In genomic region chr2:116094196-116094595, GRCh38 we compare ENCODE assay signal across 23 cellular contexts.
A peak's percentile ranks its signal among the peaks of the same experiment; 100 is the strongest.
DNase-seq lines count a peak whose midpoint lies in the region; ATAC-seq, FAIRE-seq and TF ChIP-seq lines count a peak whose summit lies in the region.
"Had no signal": no experiment of that assay in that cellular context is flagged by ENCODE, and none has a peak within 500 bp of the region (broad histone marks: within the 10 kb centered on the region; RNA-seq: fewer than 3 reads in every experiment).

No MANE protein-coding gene starts in this region.

- H2BK12ac ChIP-seq in H1 (ENCODE audit: low read depth, low read length) = no peak overlapping the region
- no peak overlapping the region for H2BK12ac ChIP-seq in trophoblast cell (ENCODE audit: low read length)

- DNase-seq in Right ventricle myocardium superior (peak; percentile 28), left ventricle myocardium superior (no peak), NAMALWA (ENCODE audit: low spot score) (peak; percentile 9), H1 (ENCODE audit: low read depth in 1 of 2, low spot score in 2 of 2) (peak; percentile 7 to 68), upper lobe of right lung (no peak), trophoblast cell (no peak), NCI-H1048 (lab: John Stamatoyannopoulos, UW) (no peak)
- DNase-seq in activated CD8-positive, alpha-beta memory T cell treated with anti-CD3 and anti-CD28 coated beads, Interleukin-2, amount 50 U/mL, for 48 hours = no peak
- DNase-seq: activated CD8-positive, alpha-beta memory T cell treated with anti-CD3 and anti-CD28 coated beads for 24 hours; COR-L47; dorsolateral prefrontal cortex; GDM1; Karpas-422; left ventricle myocardium inferior; NCI-H146; PC-9; stimulated activated CD4-positive, alpha-beta T cell treated with anti-CD3 and anti-CD28 coated beads, Interleukin-4, amount 100 ng/mL, for 4 hours; stimulated activated CD8-positive, alpha-beta memory T cell treated with anti-CD3 and anti-CD28 coated beads, Interleukin-4, amount 100 ng/mL, for 48 hours had no signal

- H3K79me1 ChIP-seq in H1 (ENCODE audit: low read depth, low read length) (no peaks in the 10 kb centered on the region), trophoblast cell (ENCODE audit: low read length) (no peaks in the 10 kb centered on the region)

- H4K8ac ChIP-seq in H1 (ENCODE audit: extremely low read depth, insufficient read depth, low read length) (no peak overlapping the region), trophoblast cell (ENCODE audit: low read depth, low read length) (no peak overlapping the region)

- H3K14ac ChIP-seq in H1 (ENCODE audit: insufficient read length) (no peak overlapping the region), trophoblast cell (ENCODE audit: low read length) (no peak overlapping the region)

- H3K56ac ChIP-seq in H1 (replicated peaks; ENCODE audit: insufficient read length, low read depth, low read length) = no peak overlapping the region

- H3K9me3 ChIP-seq in H1 (ENCODE audit: insufficient read depth in 2 of 2, low read depth in 1 of 2, low read length in 1 of 2) = no peaks in the 10 kb centered on the region
- H3K9me3 ChIP-seq in upper lobe of right lung = peaks cover 6% of the 10 kb centered on the region
- H3K9me3 ChIP-seq in trophoblast cell (ENCODE audit: insufficient read depth, low read depth, low read length) = peaks cover 6% of the 10 kb centered on the region

- H3K18ac ChIP-seq in H1 (ENCODE audit: extremely low read depth, low read length) (no peak overlapping the region), trophoblast cell (ENCODE audit: low read length) (no peak overlapping the region)

- peak overlapping the region; percentile 32 for H3K4ac ChIP-seq in H1 (replicated peaks; ENCODE audit: insufficient read length, low read depth, low read length)
- H3K4ac ChIP-seq in trophoblast cell (ENCODE audit: low read depth, low read length) = no peak overlapping the region

- no peak overlapping the region for H4K5ac ChIP-seq in H1 (ENCODE audit: insufficient read length, low read depth, low read length)

- H2AFZ ChIP-seq in H1 (ENCODE audit: low read length) (no peak overlapping the region), trophoblast cell (ENCODE audit: insufficient read depth, low read length, poor library complexity) (no peak overlapping the region)
- H2AFZ ChIP-seq: parathyroid adenoma, PC-9 had no signal

- 10% methylated on average over 1 of the region's 1 CpG; no CpG with 5 or more reads in 1 of the 2 experiments for WGBS in H1 (ENCODE audit: extremely low coverage in 1 of 2, insufficient coverage in 1 of 2, insufficient read length in 1 of 2, insufficient replicate concordance in 2 of 2, low coverage in 1 of 2, low lambda C conversion rate in 2 of 2, missing lambda C conversion rate in 1 of 2), 2 experiments
- no CpG with 5 or more reads among the region's 1 CpG for WGBS in trophoblast cell (ENCODE audit: extremely low coverage, insufficient coverage, insufficient read length)

- H2BK5ac ChIP-seq in H1 (ENCODE audit: low read depth, low read length) (no peak overlapping the region), trophoblast cell (ENCODE audit: low read depth, low read length, poor library complexity) (no peak overlapping the region)

- no peak for TF ChIP-seq EP300 in H1 (IDR thresholded peaks at IDR 0.05; ENCODE audit: borderline replicate concordance in 1 of 2, low read depth in 2 of 2, low read length in 2 of 2)

- H4K91ac ChIP-seq in H1 (replicated peaks; ENCODE audit: insufficient read length, low read length) = peak overlapping the region; percentile 32
- no peak overlapping the region for H4K91ac ChIP-seq in trophoblast cell (ENCODE audit: low read depth, low read length)

- H3K4me2 ChIP-seq in H1 (ENCODE audit: insufficient read depth in 1 of 2, low read depth in 2 of 2, low read length in 2 of 2) (no peak overlapping the region), trophoblast cell (ENCODE audit: low read length) (no peak overlapping the region)
- H3K4me2 ChIP-seq: PC-9 had no signal

- H3K27me3 ChIP-seq in H1 (replicated peaks in 1 of 4; ENCODE audit: control insufficient read depth in 3 of 4, extremely low read depth in 1 of 4, insufficient read depth in 3 of 4, low read length in 3 of 4) = no peaks in the 10 kb centered on the region
- no peaks in the 10 kb centered on the region for H3K27me3 ChIP-seq in upper lobe of right lung
- no peaks in the 10 kb centered on the region for H3K27me3 ChIP-seq in trophoblast cell (ENCODE audit: insufficient read depth, low read length)
- H3K27me3 ChIP-seq: dorsolateral prefrontal cortex, gastroesophageal sphincter, suprapubic skin had no signal

- H3K27ac ChIP-seq in H1 (ENCODE audit: low read depth, low read length) (no peak overlapping the region), upper lobe of right lung (no peak overlapping the region), trophoblast cell (ENCODE audit: low read depth, low read length) (no peak overlapping the region)
- H3K27ac ChIP-seq: dorsolateral prefrontal cortex, gastroesophageal sphincter, left ventricle myocardium inferior, parathyroid adenoma, PC-9, suprapubic skin had no signal

- no peak for TF ChIP-seq POLR2A in H1 (IDR thresholded peaks at IDR 0.05; ENCODE audit: control extremely low read depth in 1 of 2, low read depth in 2 of 2, low read length in 2 of 2)

- H3K36me3 ChIP-seq in H1 (ENCODE audit: control insufficient read depth in 2 of 4, insufficient read depth in 4 of 4, low read length in 3 of 4) (no peaks in the 10 kb centered on the region), upper lobe of right lung (no peaks in the 10 kb centered on the region), trophoblast cell (ENCODE audit: control insufficient read depth in 1 of 2, insufficient read depth in 2 of 2, low read length in 2 of 2) (no peaks in the 10 kb centered on the region)
- H3K36me3 ChIP-seq: gastroesophageal sphincter, left ventricle myocardium inferior, suprapubic skin had no signal

- intact Hi-C loops in Right ventricle myocardium superior (cut with DNase I) = no loop called here
- intact Hi-C loops in left ventricle myocardium superior (cut with micrococcal nuclease) = no loop called here
- intact Hi-C loops in upper lobe of right lung (cut with DNase I) = no loop called here

- TF ChIP-seq CTCF in H1 (IDR thresholded peaks at IDR 0.05; ENCODE audit: control extremely low read depth in 1 of 3, insufficient read depth in 1 of 3, low read depth in 1 of 3, low read length in 3 of 3) (peak; percentile 77 to 96 (median 92)), upper lobe of right lung (IDR thresholded peaks at IDR 0.05) (no peak)

- H3K79me2 ChIP-seq in H1 (ENCODE audit: control insufficient read depth in 1 of 2, insufficient read depth in 2 of 2, low read length in 2 of 2) (no peaks in the 10 kb centered on the region), trophoblast cell (ENCODE audit: control insufficient read depth, insufficient read depth, low read length, poor library complexity) (no peaks in the 10 kb centered on the region)
- H3K79me2 ChIP-seq: parathyroid adenoma had no signal

- H2AK5ac ChIP-seq in H1 (ENCODE audit: low read depth, low read length) (no peak overlapping the region), trophoblast cell (ENCODE audit: low read length) (no peak overlapping the region)

- H3K23ac ChIP-seq in H1 (ENCODE audit: insufficient read length) (no peak overlapping the region), trophoblast cell (ENCODE audit: low read length) (no peak overlapping the region)

- no peak overlapping the region for H2BK120ac ChIP-seq in H1 (replicated peaks; ENCODE audit: low read depth, low read length)
- H2BK120ac ChIP-seq in trophoblast cell (ENCODE audit: insufficient read depth, low read length, poor library complexity) = no peak overlapping the region

- 0 out of 2 replicates have a peak overlapping the region, but pooled peaks have one; percentile 53 for H2BK15ac ChIP-seq in H1 (ENCODE audit: low read length)

- peak; percentile 72 to 80 for TF ChIP-seq RAD21 in H1 (IDR thresholded peaks at IDR 0.05 in 1 of 2, conservative IDR thresholded peaks at IDR 0.05 in 1 of 2; ENCODE audit: low read depth in 2 of 2, low read length in 2 of 2)

- POLR2A ChIA-PET in H1 (lab: Charles Lee; ENCODE audit: partially characterized antibody) = no interaction called here

- ATAC-seq in Right ventricle myocardium superior (ENCODE audit: poor library complexity) (no peak), left ventricle myocardium superior (no peak), upper lobe of right lung (peak; percentile 23)
- ATAC-seq: activated T-helper 17 cell treated with anti-CD3 and anti-CD28 coated beads, Interleukin-2, amount 50 U/mL, for 72 hours; gastroesophageal sphincter had no signal

- H4K20me1 ChIP-seq in H1 (replicated peaks in 1 of 2; ENCODE audit: control insufficient read depth in 1 of 2, insufficient read depth in 2 of 2, low read length in 2 of 2) = no peaks in the 10 kb centered on the region

- H3K9ac ChIP-seq in H1 (replicated peaks in 1 of 4; ENCODE audit: extremely low read depth in 1 of 4, low read depth in 3 of 4, low read length in 3 of 4) (no peak overlapping the region), trophoblast cell (ENCODE audit: low read length) (no peak overlapping the region)
- H3K9ac ChIP-seq: parathyroid adenoma had no signal

- H3K4me1 ChIP-seq in H1 (replicated peaks in 1 of 4; ENCODE audit: control insufficient read depth in 3 of 4, insufficient read depth in 4 of 4, low read length in 3 of 4) = no peaks in the 10 kb centered on the region
- H3K4me1 ChIP-seq in upper lobe of right lung = no peaks in the 10 kb centered on the region
- H3K4me1 ChIP-seq in trophoblast cell (ENCODE audit: control insufficient read depth in 1 of 2, insufficient read depth in 2 of 2, low read length in 2 of 2) = peaks cover 0 to 2% of the 10 kb centered on the region in 2 experiments
- H3K4me1 ChIP-seq: gastroesophageal sphincter, left ventricle myocardium inferior, parathyroid adenoma, suprapubic skin had no signal

- H3K4me3 ChIP-seq in H1 (ENCODE audit: extremely low read depth in 1 of 4, insufficient read depth in 2 of 4, low read depth in 3 of 4, low read length in 4 of 4) (no peak overlapping the region), upper lobe of right lung (no peak overlapping the region), trophoblast cell (ENCODE audit: low read depth, low read length) (no peak overlapping the region)
- H3K4me3 ChIP-seq: dorsolateral prefrontal cortex, gastroesophageal sphincter, left ventricle myocardium inferior, PC-9, suprapubic skin had no signal

- no peak overlapping the region for H2BK20ac ChIP-seq in H1 (ENCODE audit: low read length)

- H4K12ac ChIP-seq in trophoblast cell (ENCODE audit: low read depth, low read length) = no peak overlapping the region

- no peak for FAIRE-seq in H1 (lab: Jason Lieb, UNC)
- FAIRE-seq: bronchial epithelial cell had no signal

- H3K23me2 ChIP-seq in H1 (ENCODE audit: low read depth, low read length) = no peaks in the 10 kb centered on the region

- CTCF ChIA-PET in H1 (lab: Charles Lee; ENCODE audit: partially characterized antibody) = interaction anchor here (0.6 to 2.6 kb wide), 18 partner anchors 8 to 1053 kb away, joined by 3 to 9 read pairs (median 3); no protein-coding TSS in a partner anchor

Comparison
In these comparisons a context has a peak if more than half of its experiments do, and no peak if none do; other contexts are left out.
1. DNase-seq: peak in Right ventricle myocardium superior (single experiment), NAMALWA (single experiment) and H1 (2 of 2); none in left ventricle myocardium superior (single experiment), upper lobe of right lung (single experiment), trophoblast cell (0 of 2), NCI-H1048 (single experiment) and activated CD8-positive, alpha-beta memory T cell treated with anti-CD3 and anti-CD28 coated beads, Interleukin-2, amount 50 U/mL, for 48 hours (single experiment).